Comparison of ENCODE assay signal across 8 cellular contexts in genomic region chr5:154756203-154756870, GRCh38. TPM values are rescaled to one million over a fixed set of nuclear protein-coding genes. Genes with fewer than 3 reads are reported as not detected.
DNase-seq lines count a peak whose midpoint lies in the region; ATAC-seq and TF ChIP-seq lines count a peak whose summit lies in the region.

No MANE protein-coding gene starts in this region.

- peak overlapping the region; percentile 92 to 98 (median 94) for H3K27ac Mint-ChIP-seq in CD14-positive monocyte
- peak overlapping the region; percentile 90 to 99 (median 96) for H3K27ac Mint-ChIP-seq in naive thymus-derived CD4-positive, alpha-beta T cell

- H3K36me3 ChIP-seq in naive thymus-derived CD4-positive, alpha-beta T cell (ENCODE audit: control insufficient read depth in 2 of 3, insufficient read depth in 3 of 3, low read length in 3 of 3) = peaks cover 0 to 11% (median 0%) of the 10 kb centered on the region in 3 experiments
- H3K36me3 ChIP-seq in thoracic aorta = no peaks in the 10 kb centered on the region

- H3K36me3 Mint-ChIP-seq in CD14-positive monocyte = peaks cover 0 to under 1% of the 10 kb centered on the region in 2 donors
- H3K36me3 Mint-ChIP-seq in naive thymus-derived CD4-positive, alpha-beta T cell = peaks cover 0 to 5% (median 3%) of the 10 kb centered on the region in 5 donors

- H3K4me3 ChIP-seq in LNCaP clone FGC (ENCODE audit: low read depth, low read length) (peak overlapping the region; percentile 95), thoracic aorta (peak overlapping the region; percentile 91)
- peak overlapping the region; percentile 75 for H3K4me3 ChIP-seq in naive thymus-derived CD4-positive, alpha-beta T cell (ENCODE audit: low read length)

- peaks cover 52% of the 10 kb centered on the region for H3K4me1 Mint-ChIP-seq in CD14-positive monocyte
- H3K4me1 Mint-ChIP-seq in naive thymus-derived CD4-positive, alpha-beta T cell = peaks cover 39 to 59% (median 50%) of the 10 kb centered on the region in 7 donors

- H3K27me3 ChIP-seq in naive thymus-derived CD4-positive, alpha-beta T cell (ENCODE audit: control insufficient read depth in 2 of 2, insufficient read depth in 2 of 2, low read length in 2 of 2) = no peaks in the 10 kb centered on the region
- H3K27me3 ChIP-seq in thoracic aorta (replicated peaks; ENCODE audit: insufficient read depth) = no peaks in the 10 kb centered on the region

- CTCF ChIA-PET in naive thymus-derived CD4-positive, alpha-beta T cell (lab: Charles Lee) = no interaction called here

- POLR2A ChIA-PET in naive thymus-derived CD4-positive, alpha-beta T cell (lab: Charles Lee) = interaction anchor here (1.0 kb wide), 1 partner anchor 101 kb away, joined by 4 read pairs; no protein-coding TSS in a partner anchor

- DNase-seq in CD14-positive monocyte (ENCODE audit: low spot score) (peak; percentile 54), LNCaP clone FGC (ENCODE audit: low read depth) (no peak), epithelial cell of prostate (ENCODE audit: low read depth, low spot score) (no peak), thoracic aorta (ENCODE audit: low spot score) (no peak), NCI-H2171 (lab: John Stamatoyannopoulos, UW) (no peak)
- DNase-seq in activated CD8-positive, alpha-beta memory T cell treated with anti-CD3 and anti-CD28 coated beads, Interleukin-2, amount 50 U/mL, for 48 hours = peak; percentile 70
- peak; percentile 18 to 49 (median 34) for DNase-seq in naive thymus-derived CD4-positive, alpha-beta T cell

- TF ChIP-seq CTCF in CD14-positive monocyte (IDR thresholded peaks at IDR 0.05) = no peak
- TF ChIP-seq CTCF in LNCaP clone FGC (IDR thresholded peaks at IDR 0.05; ENCODE audit: control insufficient read depth, extremely low read depth, insufficient read depth) = no peak
- TF ChIP-seq CTCF in thoracic aorta (IDR thresholded peaks at IDR 0.05) = no peak

- H3K27ac ChIP-seq in epithelial cell of prostate = peak overlapping the region; percentile 85
- H3K27ac ChIP-seq in naive thymus-derived CD4-positive, alpha-beta T cell (ENCODE audit: low read depth, low read length) = peak overlapping the region; percentile 90
- H3K27ac ChIP-seq in thoracic aorta = peak overlapping the region; percentile 92 to 93

- H3K9me3 ChIP-seq in naive thymus-derived CD4-positive, alpha-beta T cell (ENCODE audit: control insufficient read depth in 2 of 3, low read length in 3 of 3) = no peaks in the 10 kb centered on the region
- H3K9me3 ChIP-seq in thoracic aorta = no peaks in the 10 kb centered on the region

- peak overlapping the region; percentile 93 to 99 for H3K4me3 Mint-ChIP-seq in CD14-positive monocyte
- peak overlapping the region; percentile 91 to 99 (median 96) for H3K4me3 Mint-ChIP-seq in naive thymus-derived CD4-positive, alpha-beta T cell

- no peak for ATAC-seq in naive thymus-derived CD4-positive, alpha-beta T cell
- ATAC-seq in thoracic aorta (ENCODE audit: insufficient number of reproducible peaks, low FRiP score, low read depth) (no peak), GM21825 (IDR thresholded peaks at IDR 0.05; ENCODE audit: unreplicated experiment) (no peak)

- no peaks in the 10 kb centered on the region for H3K9me3 Mint-ChIP-seq in CD14-positive monocyte
- no peaks in the 10 kb centered on the region for H3K9me3 Mint-ChIP-seq in naive thymus-derived CD4-positive, alpha-beta T cell

- peaks cover 44 to 47% of the 10 kb centered on the region in 2 donors for H3K4me1 ChIP-seq in naive thymus-derived CD4-positive, alpha-beta T cell (ENCODE audit: control insufficient read depth in 2 of 2, insufficient read depth in 2 of 2, low read length in 2 of 2)
- H3K4me1 ChIP-seq in thoracic aorta (ENCODE audit: control insufficient read depth in 1 of 2, low read depth in 2 of 2) = peaks cover 25 to 48% of the 10 kb centered on the region in 2 donors

- H3K27me3 Mint-ChIP-seq in CD14-positive monocyte (ENCODE audit: low read depth in 3 of 3) = no peaks in the 10 kb centered on the region
- H3K27me3 Mint-ChIP-seq in naive thymus-derived CD4-positive, alpha-beta T cell = no peaks in the 10 kb centered on the region

- intact Hi-C loops in CD14-positive monocyte (cut with micrococcal nuclease) = loop anchor here (2.0 kb wide), 2 partner anchors 48 to 102 kb away; partner anchors contain the start of gene CNOT8 (in 2 of the 2)
- intact Hi-C loops in naive thymus-derived CD4-positive, alpha-beta T cell (cut with micrococcal nuclease) = loop anchor here in 1 of 2 donors (1.0 to 5.0 kb wide), 3 partner anchors 41 to 564 kb away; partner anchors contain the start of gene GALNT10

RNA-seq across cellular contexts. Expression of gene LARP1, which starts 1.2 kb away (rescaled TPM):
- polyA plus RNA-seq in CD14-positive monocyte = 1 to 10 TPM; 4.7 to 5.8 TPM
- 100 to 1,000 TPM; 127 to 217 (median 176) TPM for total RNA-seq in naive thymus-derived CD4-positive, alpha-beta T cell
- polyA plus RNA-seq in naive thymus-derived CD4-positive, alpha-beta T cell = 10 to 100 TPM; 12.2 to 28.0 TPM
- 100 to 1,000 TPM in 1 of 2 donors, 10 to 100 TPM in 1; 99.8 to 129 TPM for total RNA-seq in thoracic aorta

Comparison
In these comparisons a context has a peak if more than half of its experiments do, and no peak if none do; other contexts are left out.
1. DNase-seq: peak in CD14-positive monocyte (single experiment), activated CD8-positive, alpha-beta memory T cell treated with anti-CD3 and anti-CD28 coated beads, Interleukin-2, amount 50 U/mL, for 48 hours (single experiment) and naive thymus-derived CD4-positive, alpha-beta T cell (9 of 9); none in LNCaP clone FGC (single experiment), epithelial cell of prostate (single experiment), thoracic aorta (single experiment) and NCI-H2171 (single experiment).
2. Peak in every context shown above with its lines, with median percentiles within 50 percentile points of each other: H3K4me3 ChIP-seq and H3K27ac ChIP-seq.